20 cellular contexts compared by ENCODE assay signal in the genomic region with DNA sequence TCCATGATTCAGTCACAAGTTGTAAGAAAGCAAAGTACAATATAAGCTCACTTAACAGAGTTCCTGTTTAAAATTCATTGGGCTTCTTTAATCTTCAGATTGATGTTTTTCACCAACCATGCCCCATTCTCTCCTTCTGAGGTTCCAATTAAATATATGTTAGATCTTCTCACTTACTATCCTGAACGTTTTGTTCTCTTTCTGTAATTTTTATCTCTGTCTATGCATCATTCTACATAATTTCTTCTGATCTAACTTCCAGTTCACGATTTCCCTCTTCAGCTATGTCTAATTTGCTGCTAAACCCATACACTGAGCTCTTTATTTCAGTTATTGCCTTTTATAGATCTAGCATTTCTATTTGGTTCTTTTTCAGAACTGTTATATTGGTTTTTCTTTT. TPM values are rescaled to one million over a fixed set of nuclear protein-coding genes. Genes with fewer than 3 reads are reported as not detected.
"Had no signal": no experiment of that assay in that cellular context is flagged by ENCODE, and none has a peak within 500 bp of the region (broad histone marks: within the 10 kb centered on the region; RNA-seq: fewer than 3 reads in every experiment).

No MANE protein-coding gene starts in this region.

- H3K27ac ChIP-seq: KMS-11 had no signal

- FAIRE-seq: RCC 7860 had no signal

- DNase-seq: IMR-90, Kasumi-1, MM.1S, NCI-H1092 treated with DMSO at 0.1 percent for 48 hours, NCI-H1436, NCI-H187, NCI-H2029, NCI-H2081 treated with DMSO at 0.1 percent for 48 hours, NCI-H2171, NCI-H226, NCI-H446, NCI-H510A, NCI-H524 treated with DMSO at 0.1 percent for 48 hours, NCI-H69, NCI-H774, RPMI8226, SHP77 had no signal

- H3K4me2 ChIP-seq: KMS-11 had no signal

RNA-seq across cellular contexts. Expression of a gene that starts 28.0 kb away (rescaled TPM):
- total RNA-seq: IMR-90, M059J had no signal
